Comparison of ENCODE assay signal across 39 cellular contexts in genomic region chr10:21217748-21218367, GRCh38.
"Had no signal": no experiment of that assay in that cellular context is flagged by ENCODE, and none has a peak within 500 bp of the region (broad histone marks: within the 10 kb centered on the region; RNA-seq: fewer than 3 reads in every experiment).

No MANE protein-coding gene starts in this region.

- H3K9me3 Mint-ChIP-seq: activated naive CD4-positive, alpha-beta T cell treated with anti-CD3 and anti-CD28 coated beads for 36 hours; activated naive CD4-positive, alpha-beta T cell treated with anti-CD3 and anti-CD28 coated beads, Interleukin-2, amount 10 ng/mL, durations not matched to agents 7 days and 5 days; activated naive CD4-positive, alpha-beta T cell treated with anti-CD3 and anti-CD28 coated beads, Interleukin-2, amount 50 U/mL, for 24 hours; activated naive CD4-positive, alpha-beta T cell treated with anti-CD3 and anti-CD28 coated beads, Interleukin-2, amount 50 U/mL, for 72 hours; activated naive CD8-positive, alpha-beta T cell treated with anti-CD3 and anti-CD28 coated beads for 36 hours; activated naive CD8-positive, alpha-beta T cell treated with anti-CD3 and anti-CD28 coated beads, Interleukin-2, amount 50 U/mL, for 24 hours; activated T-cell treated with anti-CD3 and anti-CD28 coated beads, Interleukin-2, amount 50 U/mL, for 24 hours; activated T-cell treated with anti-CD3 and anti-CD28 coated beads, Interleukin-2, amount 50 U/mL, for 4 hours; activated T-cell treated with anti-CD3 and anti-CD28 coated beads, Interleukin-2, amount 50 U/mL, for 72 hours; activated T-helper 1 cell treated with anti-CD3 and anti-CD28 coated beads, Interleukin-12 subunit alpha, Interleukin-12 subunit beta, Interleukin-2, Interleukin-4 antibody, amounts not matched to agents 30 ng/mL and 10 ng/mL and 1 ng/mL, durations not matched to agents 14 hours and 24 hours and 36 hours; activated T-helper 2 cell treated with anti-CD3 and anti-CD28 coated beads, Interferon-gamma antibody, Interleukin-2, Interleukin-4, amounts not matched to agents 10 μg/mL and 5 μg/mL and 100 μg/mL, durations not matched to agents 14 hours and 24 hours and 36 hours; central memory CD8-positive, alpha-beta T cell had no signal

- H3K27ac ChIP-seq: adrenal gland, ascending aorta, body of pancreas, brain microvascular endothelial cell, breast epithelium, cardiac muscle cell had no signal

- ATAC-seq: activated naive CD4-positive, alpha-beta T cell treated with anti-CD3 and anti-CD28 coated beads, Interleukin-2, amount 50 U/mL, for 72 hours; activated naive CD8-positive, alpha-beta T cell treated with anti-CD3 and anti-CD28 coated beads, Interleukin-2, amount 50 U/mL, for 24 hours; activated T-cell treated with anti-CD3 and anti-CD28 coated beads, Interleukin-2, amount 50 U/mL, for 4 hours; activated T-cell treated with anti-CD3 and anti-CD28 coated beads, Interleukin-2, amount 50 U/mL, for 72 hours; activated T-helper 17 cell treated with anti-CD3 and anti-CD28 coated beads, Interleukin-2, amount 50 U/mL, for 72 hours; body of pancreas had no signal

- H3K4me1 Mint-ChIP-seq: activated naive CD4-positive, alpha-beta T cell treated with anti-CD3 and anti-CD28 coated beads, Interleukin-2, amount 10 ng/mL, durations not matched to agents 7 days and 5 days; activated naive CD4-positive, alpha-beta T cell treated with anti-CD3 and anti-CD28 coated beads, Interleukin-2, amount 50 U/mL, for 24 hours; activated naive CD8-positive, alpha-beta T cell treated with anti-CD3 and anti-CD28 coated beads for 36 hours; activated naive CD8-positive, alpha-beta T cell treated with anti-CD3 and anti-CD28 coated beads, Interleukin-2, amount 10 ng/mL, durations not matched to agents 7 days and 5 days; activated naive CD8-positive, alpha-beta T cell treated with anti-CD3 and anti-CD28 coated beads, Interleukin-2, amount 50 U/mL, for 24 hours; activated T-helper 17 cell treated with anti-CD3 and anti-CD28 coated beads, Interleukin-2, amount 50 U/mL, for 72 hours; brain; central memory CD8-positive, alpha-beta T cell had no signal

- H3K9me3 ChIP-seq: adrenal gland, body of pancreas had no signal

- H3K4me3 Mint-ChIP-seq: activated naive CD4-positive, alpha-beta T cell treated with anti-CD3 and anti-CD28 coated beads for 36 hours; activated naive CD4-positive, alpha-beta T cell treated with anti-CD3 and anti-CD28 coated beads, Interleukin-2, amount 10 ng/mL, durations not matched to agents 7 days and 5 days; activated naive CD4-positive, alpha-beta T cell treated with anti-CD3 and anti-CD28 coated beads, Interleukin-2, amount 50 U/mL, for 24 hours; activated naive CD8-positive, alpha-beta T cell; activated naive CD8-positive, alpha-beta T cell treated with anti-CD3 and anti-CD28 coated beads for 36 hours; activated naive CD8-positive, alpha-beta T cell treated with anti-CD3 and anti-CD28 coated beads, Interleukin-2, amount 10 ng/mL, durations not matched to agents 7 days and 5 days; activated naive CD8-positive, alpha-beta T cell treated with anti-CD3 and anti-CD28 coated beads, Interleukin-2, amount 50 U/mL, for 24 hours; activated T-cell treated with anti-CD3 and anti-CD28 coated beads, Interleukin-2, amount 50 U/mL, for 24 hours; activated T-cell treated with anti-CD3 and anti-CD28 coated beads, Interleukin-2, amount 50 U/mL, for 4 hours; activated T-cell treated with anti-CD3 and anti-CD28 coated beads, Interleukin-2, amount 50 U/mL, for 72 hours; activated T-helper 1 cell treated with anti-CD3 and anti-CD28 coated beads, Interleukin-12 subunit alpha, Interleukin-12 subunit beta, Interleukin-2, Interleukin-4 antibody, amounts not matched to agents 30 ng/mL and 10 ng/mL and 1 ng/mL, durations not matched to agents 14 hours and 24 hours and 36 hours; activated T-helper 17 cell treated with anti-CD3 and anti-CD28 coated beads, Interleukin-2, amount 50 U/mL, for 72 hours; brain; central memory CD8-positive, alpha-beta T cell had no signal

- H3K36me3 ChIP-seq: adrenal gland, ascending aorta, brain microvascular endothelial cell, breast epithelium, cardiac muscle cell had no signal

- FAIRE-seq: astrocyte, bronchial epithelial cell had no signal

- H3K4me3 ChIP-seq: adrenal gland, ascending aorta, body of pancreas, breast epithelium, cardiac muscle cell had no signal

- H3K36me3 Mint-ChIP-seq: activated naive CD4-positive, alpha-beta T cell treated with anti-CD3 and anti-CD28 coated beads, Interleukin-2, amount 10 ng/mL, durations not matched to agents 7 days and 5 days; activated naive CD4-positive, alpha-beta T cell treated with anti-CD3 and anti-CD28 coated beads, Interleukin-2, amount 50 U/mL, for 24 hours; activated naive CD4-positive, alpha-beta T cell treated with anti-CD3 and anti-CD28 coated beads, Interleukin-2, amount 50 U/mL, for 72 hours; activated naive CD8-positive, alpha-beta T cell; activated naive CD8-positive, alpha-beta T cell treated with anti-CD3 and anti-CD28 coated beads for 36 hours; activated naive CD8-positive, alpha-beta T cell treated with anti-CD3 and anti-CD28 coated beads, Interleukin-2, amount 10 ng/mL, durations not matched to agents 7 days and 5 days; brain had no signal

- H3K4me1 ChIP-seq: ascending aorta, body of pancreas, breast epithelium had no signal

- H3K27me3 Mint-ChIP-seq: activated naive CD4-positive, alpha-beta T cell treated with anti-CD3 and anti-CD28 coated beads, Interleukin-2, amount 10 ng/mL, durations not matched to agents 7 days and 5 days; activated naive CD8-positive, alpha-beta T cell treated with anti-CD3 and anti-CD28 coated beads for 36 hours; activated naive CD8-positive, alpha-beta T cell treated with anti-CD3 and anti-CD28 coated beads, Interleukin-2, amount 10 ng/mL, durations not matched to agents 7 days and 5 days; activated naive CD8-positive, alpha-beta T cell treated with anti-CD3 and anti-CD28 coated beads, Interleukin-2, amount 50 U/mL, for 24 hours; central memory CD8-positive, alpha-beta T cell had no signal

- H3K27me3 ChIP-seq: adrenal gland, ascending aorta, body of pancreas, brain microvascular endothelial cell, breast epithelium, cardiac muscle cell had no signal

- DNase-seq: activated effector memory CD4-positive, alpha-beta T cell treated with anti-CD3 and anti-CD28 coated beads, Interleukin-2, amount 50 U/mL, for 16 hours; activated effector memory CD4-positive, alpha-beta T cell treated with Interleukin-2 at 50 U/mL for 16 hours; activated gamma-delta T cell; activated gamma-delta T cell treated with Interleukin-2 at 50 U/mL for 16 hours; activated naive CD4-positive, alpha-beta T cell; activated naive CD4-positive, alpha-beta T cell treated with anti-CD3 and anti-CD28 coated beads for 36 hours; activated naive CD4-positive, alpha-beta T cell treated with anti-CD3 and anti-CD28 coated beads, Interleukin-2, amount 10 ng/mL, durations not matched to agents 7 days and 5 days; activated naive CD4-positive, alpha-beta T cell treated with anti-CD3 and anti-CD28 coated beads, Interleukin-2, amount 50 U/mL, for 16 hours; activated naive CD4-positive, alpha-beta T cell treated with Interleukin-2 at 50 U/mL for 16 hours; activated naive CD8-positive, alpha-beta T cell treated with anti-CD3 and anti-CD28 coated beads for 36 hours; activated naive CD8-positive, alpha-beta T cell treated with anti-CD3 and anti-CD28 coated beads, Interleukin-2, amount 10 ng/mL, durations not matched to agents 7 days and 5 days; activated naive CD8-positive, alpha-beta T cell treated with anti-CD3 and anti-CD28 coated beads, Interleukin-2, amount 50 U/mL, for 24 hours; activated T-cell treated with anti-CD3 and anti-CD28 coated beads, Interleukin-2, amount 50 U/mL, for 1 hour; activated T-cell treated with anti-CD3 and anti-CD28 coated beads, Interleukin-2, amount 50 U/mL, for 24 hours; activated T-cell treated with anti-CD3 and anti-CD28 coated beads, Interleukin-2, amount 50 U/mL, for 4 hours; activated T-cell treated with anti-CD3 and anti-CD28 coated beads, Interleukin-2, amount 50 U/mL, for 48 hours; activated T-cell treated with anti-CD3 and anti-CD28 coated beads, Interleukin-2, amount 50 U/mL, for 72 hours; adrenal gland; amniotic stem cell; amygdala; aorta; body of pancreas; brain microvascular endothelial cell; caudate nucleus; central memory CD4-positive, alpha-beta T cell; cerebellar nuclear complex had no signal

- H3K27ac Mint-ChIP-seq: activated naive CD4-positive, alpha-beta T cell treated with anti-CD3 and anti-CD28 coated beads for 36 hours; activated naive CD4-positive, alpha-beta T cell treated with anti-CD3 and anti-CD28 coated beads, Interleukin-2, amount 10 ng/mL, durations not matched to agents 7 days and 5 days; activated naive CD4-positive, alpha-beta T cell treated with anti-CD3 and anti-CD28 coated beads, Interleukin-2, amount 50 U/mL, for 24 hours; activated naive CD8-positive, alpha-beta T cell; activated naive CD8-positive, alpha-beta T cell treated with anti-CD3 and anti-CD28 coated beads for 36 hours; activated naive CD8-positive, alpha-beta T cell treated with anti-CD3 and anti-CD28 coated beads, Interleukin-2, amount 10 ng/mL, durations not matched to agents 7 days and 5 days; activated naive CD8-positive, alpha-beta T cell treated with anti-CD3 and anti-CD28 coated beads, Interleukin-2, amount 50 U/mL, for 24 hours; activated T-cell treated with anti-CD3 and anti-CD28 coated beads, Interleukin-2, amount 50 U/mL, for 24 hours; activated T-cell treated with anti-CD3 and anti-CD28 coated beads, Interleukin-2, amount 50 U/mL, for 72 hours; activated T-helper 1 cell treated with anti-CD3 and anti-CD28 coated beads, Interleukin-12 subunit alpha, Interleukin-12 subunit beta, Interleukin-2, Interleukin-4 antibody, amounts not matched to agents 30 ng/mL and 10 ng/mL and 1 ng/mL, durations not matched to agents 14 hours and 24 hours and 36 hours; activated T-helper 17 cell treated with anti-CD3 and anti-CD28 coated beads, Interleukin-2, amount 50 U/mL, for 72 hours; activated T-helper 2 cell treated with anti-CD3 and anti-CD28 coated beads, Interferon-gamma antibody, Interleukin-2, Interleukin-4, amounts not matched to agents 10 μg/mL and 5 μg/mL and 100 μg/mL, durations not matched to agents 14 hours and 24 hours and 36 hours; brain had no signal
